In the genomic region with DNA sequence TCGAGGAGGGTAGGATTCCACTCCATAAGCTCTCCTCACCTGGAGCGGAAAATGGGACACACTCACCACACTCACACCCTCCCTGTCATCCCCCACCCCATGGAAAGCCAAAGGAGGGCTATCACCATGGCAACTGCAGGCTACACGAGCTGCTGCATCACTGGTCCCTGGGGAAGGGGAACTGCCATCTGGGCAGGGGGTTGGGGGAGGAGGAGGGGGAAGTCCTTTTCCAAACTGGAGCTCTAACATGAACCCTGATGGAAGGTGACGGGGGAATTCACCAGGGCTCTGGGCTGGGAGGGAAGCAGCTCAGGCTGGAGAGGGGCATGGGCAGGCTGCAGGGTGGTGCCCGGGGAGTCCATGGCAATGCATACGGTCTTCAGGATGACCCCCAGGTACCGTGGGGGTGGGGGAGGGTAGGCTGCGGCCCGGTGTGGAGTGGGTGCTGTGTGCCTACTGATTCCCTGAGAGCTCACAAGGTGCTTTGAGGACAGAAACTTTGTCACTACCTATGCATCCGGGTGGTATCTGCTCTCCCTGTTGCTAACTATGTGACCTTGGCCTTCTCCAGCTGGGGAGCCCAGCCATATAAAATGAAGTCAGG, we compare ENCODE assay signal across 1 cellular context.
TF ChIP-seq lines count a peak whose summit lies in the region.

No MANE protein-coding gene starts in this region.

TF ChIP-seq in liver, 16 proteins besides CTCF, POLR2A, EP300 and RAD21 (continued from another document):
- TF ChIP-seq JUND (IDR thresholded peaks at IDR 0.05) (no peak), SP1 (IDR thresholded peaks at IDR 0.05) (no peak), EGR1 (IDR thresholded peaks at IDR 0.05; ENCODE audit: low read depth in 2 of 2) (no peak)
- TF ChIP-seq, protein P1, sequence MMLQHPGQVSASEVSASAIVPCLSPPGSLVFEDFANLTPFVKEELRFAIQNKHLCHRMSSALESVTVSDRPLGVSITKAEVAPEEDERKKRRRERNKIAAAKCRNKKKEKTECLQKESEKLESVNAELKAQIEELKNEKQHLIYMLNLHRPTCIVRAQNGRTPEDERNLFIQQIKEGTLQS (IDR thresholded peaks at IDR 0.05): no peak
TF ChIP-seq in liver: peak in this region for 0.
